ENCODE assay signal across 2 cellular contexts in the genomic region with DNA sequence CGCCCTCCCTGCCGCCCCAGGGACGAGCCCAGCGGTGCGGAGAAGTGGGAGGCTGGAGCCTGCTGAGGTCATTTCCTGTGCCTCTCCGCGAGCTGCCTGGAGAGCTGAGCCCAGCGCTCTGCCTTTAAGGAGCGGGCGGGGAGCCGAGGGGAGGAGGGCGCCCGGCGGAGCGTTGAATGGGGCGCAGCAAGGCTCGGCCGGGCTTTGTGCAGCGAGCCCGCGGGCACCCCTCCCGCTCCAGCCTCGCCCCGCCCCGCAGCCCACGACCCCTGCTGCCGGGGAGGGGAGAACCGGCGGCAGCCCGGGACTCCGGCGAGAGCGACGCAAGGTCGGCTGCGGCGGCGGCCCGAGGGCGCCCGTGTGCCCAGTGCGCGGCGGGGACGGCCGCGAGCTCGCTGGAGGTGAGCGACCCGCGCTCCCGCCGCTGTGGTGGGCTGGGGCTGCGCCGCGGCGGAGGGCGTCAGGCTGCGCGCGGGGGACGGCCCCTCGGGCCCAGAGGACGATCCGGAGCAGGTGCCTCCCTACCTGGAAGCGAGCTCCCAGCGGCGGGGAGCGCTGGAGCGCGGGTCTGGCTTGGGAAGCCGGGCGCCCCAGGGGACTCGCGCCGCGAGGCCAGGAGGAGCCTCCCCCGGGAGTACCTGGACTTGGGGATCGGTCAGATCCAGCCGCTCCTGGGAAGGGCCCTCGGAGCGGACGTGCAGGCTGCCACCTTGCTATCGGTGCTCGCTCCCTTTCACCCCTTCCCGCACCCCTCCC.
TF ChIP-seq lines count a peak whose summit lies in the region.

A gene (plus strand): TSS at position 293 of the 756 bp plus-strand sequence. CDS start 8,578 bp downstream, outside the sequence.

TF ChIP-seq in GM23338, 12 proteins besides CTCF, POLR2A, EP300 and RAD21:
- TF ChIP-seq EZH2 (IDR thresholded peaks at IDR 0.05; ENCODE audit: low read depth, unreplicated experiment) (no peak), JUNB (IDR thresholded peaks at IDR 0.05; ENCODE audit: unreplicated experiment) (no peak), POLR2AphosphoS5 (IDR thresholded peaks at IDR 0.05; ENCODE audit: low read depth) (peak; percentile 85), ZNF331 (CRISPR knock-in tag; IDR thresholded peaks at IDR 0.05; ENCODE audit: low read depth) (no peak), NANOG (IDR thresholded peaks at IDR 0.05; ENCODE audit: borderline replicate concordance) (no peak), CREB1 (CRISPR knock-in tag; IDR thresholded peaks at IDR 0.05; ENCODE audit: low read depth) (peak; percentile 57), ZNF114 (CRISPR knock-in tag; IDR thresholded peaks at IDR 0.05) (no peak)
- TF ChIP-seq, protein P1, sequence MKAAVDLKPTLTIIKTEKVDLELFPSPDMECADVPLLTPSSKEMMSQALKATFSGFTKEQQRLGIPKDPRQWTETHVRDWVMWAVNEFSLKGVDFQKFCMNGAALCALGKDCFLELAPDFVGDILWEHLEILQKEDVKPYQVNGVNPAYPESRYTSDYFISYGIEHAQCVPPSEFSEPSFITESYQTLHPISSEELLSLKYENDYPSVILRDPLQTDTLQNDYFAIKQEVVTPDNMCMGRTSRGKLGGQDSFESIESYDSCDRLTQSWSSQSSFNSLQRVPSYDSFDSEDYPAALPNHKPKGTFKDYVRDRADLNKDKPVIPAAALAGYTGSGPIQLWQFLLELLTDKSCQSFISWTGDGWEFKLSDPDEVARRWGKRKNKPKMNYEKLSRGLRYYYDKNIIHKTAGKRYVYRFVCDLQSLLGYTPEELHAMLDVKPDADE (IDR thresholded peaks at IDR 0.05), result peak; percentile 11; the same call in 1 of the 2 replicates
TF ChIP-seq in GM23338: peak in this region for 3.

TF ChIP-seq in WTC11, 78 proteins besides CTCF, POLR2A, EP300 and RAD21 (continues in another document):
- TF ChIP-seq, protein P2, sequence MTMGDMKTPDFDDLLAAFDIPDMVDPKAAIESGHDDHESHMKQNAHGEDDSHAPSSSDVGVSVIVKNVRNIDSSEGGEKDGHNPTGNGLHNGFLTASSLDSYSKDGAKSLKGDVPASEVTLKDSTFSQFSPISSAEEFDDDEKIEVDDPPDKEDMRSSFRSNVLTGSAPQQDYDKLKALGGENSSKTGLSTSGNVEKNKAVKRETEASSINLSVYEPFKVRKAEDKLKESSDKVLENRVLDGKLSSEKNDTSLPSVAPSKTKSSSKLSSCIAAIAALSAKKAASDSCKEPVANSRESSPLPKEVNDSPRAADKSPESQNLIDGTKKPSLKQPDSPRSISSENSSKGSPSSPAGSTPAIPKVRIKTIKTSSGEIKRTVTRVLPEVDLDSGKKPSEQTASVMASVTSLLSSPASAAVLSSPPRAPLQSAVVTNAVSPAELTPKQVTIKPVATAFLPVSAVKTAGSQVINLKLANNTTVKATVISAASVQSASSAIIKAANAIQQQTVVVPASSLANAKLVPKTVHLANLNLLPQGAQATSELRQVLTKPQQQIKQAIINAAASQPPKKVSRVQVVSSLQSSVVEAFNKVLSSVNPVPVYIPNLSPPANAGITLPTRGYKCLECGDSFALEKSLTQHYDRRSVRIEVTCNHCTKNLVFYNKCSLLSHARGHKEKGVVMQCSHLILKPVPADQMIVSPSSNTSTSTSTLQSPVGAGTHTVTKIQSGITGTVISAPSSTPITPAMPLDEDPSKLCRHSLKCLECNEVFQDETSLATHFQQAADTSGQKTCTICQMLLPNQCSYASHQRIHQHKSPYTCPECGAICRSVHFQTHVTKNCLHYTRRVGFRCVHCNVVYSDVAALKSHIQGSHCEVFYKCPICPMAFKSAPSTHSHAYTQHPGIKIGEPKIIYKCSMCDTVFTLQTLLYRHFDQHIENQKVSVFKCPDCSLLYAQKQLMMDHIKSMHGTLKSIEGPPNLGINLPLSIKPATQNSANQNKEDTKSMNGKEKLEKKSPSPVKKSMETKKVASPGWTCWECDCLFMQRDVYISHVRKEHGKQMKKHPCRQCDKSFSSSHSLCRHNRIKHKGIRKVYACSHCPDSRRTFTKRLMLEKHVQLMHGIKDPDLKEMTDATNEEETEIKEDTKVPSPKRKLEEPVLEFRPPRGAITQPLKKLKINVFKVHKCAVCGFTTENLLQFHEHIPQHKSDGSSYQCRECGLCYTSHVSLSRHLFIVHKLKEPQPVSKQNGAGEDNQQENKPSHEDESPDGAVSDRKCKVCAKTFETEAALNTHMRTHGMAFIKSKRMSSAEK (CRISPR knock-in tag; IDR thresholded peaks at IDR 0.05; ENCODE audit: borderline replicate concordance), result no peak
- TF ChIP-seq CREB1 (CRISPR knock-in tag; IDR thresholded peaks at IDR 0.05), result peak; percentile 50; the same call in 1 of the 2 replicates
- TF ChIP-seq, protein P3, sequence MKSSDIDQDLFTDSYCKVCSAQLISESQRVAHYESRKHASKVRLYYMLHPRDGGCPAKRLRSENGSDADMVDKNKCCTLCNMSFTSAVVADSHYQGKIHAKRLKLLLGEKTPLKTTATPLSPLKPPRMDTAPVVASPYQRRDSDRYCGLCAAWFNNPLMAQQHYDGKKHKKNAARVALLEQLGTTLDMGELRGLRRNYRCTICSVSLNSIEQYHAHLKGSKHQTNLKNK (CRISPR knock-in tag; IDR thresholded peaks at IDR 0.05), result no peak
- no peak for TF ChIP-seq PRRX2 (CRISPR knock-in tag; IDR thresholded peaks at IDR 0.05)
- TF ChIP-seq, protein P4, sequence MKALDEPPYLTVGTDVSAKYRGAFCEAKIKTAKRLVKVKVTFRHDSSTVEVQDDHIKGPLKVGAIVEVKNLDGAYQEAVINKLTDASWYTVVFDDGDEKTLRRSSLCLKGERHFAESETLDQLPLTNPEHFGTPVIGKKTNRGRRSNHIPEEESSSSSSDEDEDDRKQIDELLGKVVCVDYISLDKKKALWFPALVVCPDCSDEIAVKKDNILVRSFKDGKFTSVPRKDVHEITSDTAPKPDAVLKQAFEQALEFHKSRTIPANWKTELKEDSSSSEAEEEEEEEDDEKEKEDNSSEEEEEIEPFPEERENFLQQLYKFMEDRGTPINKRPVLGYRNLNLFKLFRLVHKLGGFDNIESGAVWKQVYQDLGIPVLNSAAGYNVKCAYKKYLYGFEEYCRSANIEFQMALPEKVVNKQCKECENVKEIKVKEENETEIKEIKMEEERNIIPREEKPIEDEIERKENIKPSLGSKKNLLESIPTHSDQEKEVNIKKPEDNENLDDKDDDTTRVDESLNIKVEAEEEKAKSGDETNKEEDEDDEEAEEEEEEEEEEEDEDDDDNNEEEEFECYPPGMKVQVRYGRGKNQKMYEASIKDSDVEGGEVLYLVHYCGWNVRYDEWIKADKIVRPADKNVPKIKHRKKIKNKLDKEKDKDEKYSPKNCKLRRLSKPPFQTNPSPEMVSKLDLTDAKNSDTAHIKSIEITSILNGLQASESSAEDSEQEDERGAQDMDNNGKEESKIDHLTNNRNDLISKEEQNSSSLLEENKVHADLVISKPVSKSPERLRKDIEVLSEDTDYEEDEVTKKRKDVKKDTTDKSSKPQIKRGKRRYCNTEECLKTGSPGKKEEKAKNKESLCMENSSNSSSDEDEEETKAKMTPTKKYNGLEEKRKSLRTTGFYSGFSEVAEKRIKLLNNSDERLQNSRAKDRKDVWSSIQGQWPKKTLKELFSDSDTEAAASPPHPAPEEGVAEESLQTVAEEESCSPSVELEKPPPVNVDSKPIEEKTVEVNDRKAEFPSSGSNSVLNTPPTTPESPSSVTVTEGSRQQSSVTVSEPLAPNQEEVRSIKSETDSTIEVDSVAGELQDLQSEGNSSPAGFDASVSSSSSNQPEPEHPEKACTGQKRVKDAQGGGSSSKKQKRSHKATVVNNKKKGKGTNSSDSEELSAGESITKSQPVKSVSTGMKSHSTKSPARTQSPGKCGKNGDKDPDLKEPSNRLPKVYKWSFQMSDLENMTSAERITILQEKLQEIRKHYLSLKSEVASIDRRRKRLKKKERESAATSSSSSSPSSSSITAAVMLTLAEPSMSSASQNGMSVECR (CRISPR knock-in tag; IDR thresholded peaks at IDR 0.05; ENCODE audit: borderline replicate concordance), result no peak
- TF ChIP-seq SP1 (CRISPR knock-in tag; conservative IDR thresholded peaks at IDR 0.05), result peak; percentile 40; the same call in 1 of the 2 replicates
- peak; percentile 91 for TF ChIP-seq ZNF423 (CRISPR knock-in tag; IDR thresholded peaks at IDR 0.05)
- 0 out of 2 replicates have a peak, but pooled peaks have one; percentile 17 for TF ChIP-seq ELF4 (CRISPR knock-in tag; IDR thresholded peaks at IDR 0.05; ENCODE audit: low read depth)
- TF ChIP-seq, protein P5, sequence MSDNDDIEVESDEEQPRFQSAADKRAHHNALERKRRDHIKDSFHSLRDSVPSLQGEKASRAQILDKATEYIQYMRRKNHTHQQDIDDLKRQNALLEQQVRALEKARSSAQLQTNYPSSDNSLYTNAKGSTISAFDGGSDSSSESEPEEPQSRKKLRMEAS (CRISPR knock-in tag; IDR thresholded peaks at IDR 0.05), result 0 out of 2 replicates have a peak, but pooled peaks have one; percentile 12
- TF ChIP-seq, protein P6, sequence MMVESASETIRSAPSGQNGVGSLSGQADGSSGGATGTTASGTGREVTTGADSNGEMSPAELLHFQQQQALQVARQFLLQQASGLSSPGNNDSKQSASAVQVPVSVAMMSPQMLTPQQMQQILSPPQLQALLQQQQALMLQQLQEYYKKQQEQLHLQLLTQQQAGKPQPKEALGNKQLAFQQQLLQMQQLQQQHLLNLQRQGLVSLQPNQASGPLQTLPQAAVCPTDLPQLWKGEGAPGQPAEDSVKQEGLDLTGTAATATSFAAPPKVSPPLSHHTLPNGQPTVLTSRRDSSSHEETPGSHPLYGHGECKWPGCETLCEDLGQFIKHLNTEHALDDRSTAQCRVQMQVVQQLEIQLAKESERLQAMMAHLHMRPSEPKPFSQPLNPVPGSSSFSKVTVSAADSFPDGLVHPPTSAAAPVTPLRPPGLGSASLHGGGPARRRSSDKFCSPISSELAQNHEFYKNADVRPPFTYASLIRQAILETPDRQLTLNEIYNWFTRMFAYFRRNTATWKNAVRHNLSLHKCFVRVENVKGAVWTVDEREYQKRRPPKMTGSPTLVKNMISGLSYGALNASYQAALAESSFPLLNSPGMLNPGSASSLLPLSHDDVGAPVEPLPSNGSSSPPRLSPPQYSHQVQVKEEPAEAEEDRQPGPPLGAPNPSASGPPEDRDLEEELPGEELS (CRISPR knock-in tag; IDR thresholded peaks at IDR 0.05), result peak; percentile 52; the same call in 1 of the 2 replicates
- TF ChIP-seq, protein P7, sequence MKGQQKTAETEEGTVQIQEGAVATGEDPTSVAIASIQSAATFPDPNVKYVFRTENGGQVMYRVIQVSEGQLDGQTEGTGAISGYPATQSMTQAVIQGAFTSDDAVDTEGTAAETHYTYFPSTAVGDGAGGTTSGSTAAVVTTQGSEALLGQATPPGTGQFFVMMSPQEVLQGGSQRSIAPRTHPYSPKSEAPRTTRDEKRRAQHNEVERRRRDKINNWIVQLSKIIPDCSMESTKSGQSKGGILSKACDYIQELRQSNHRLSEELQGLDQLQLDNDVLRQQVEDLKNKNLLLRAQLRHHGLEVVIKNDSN (CRISPR knock-in tag; IDR thresholded peaks at IDR 0.05), result no peak
- TF ChIP-seq MYBL2 (CRISPR knock-in tag; IDR thresholded peaks at IDR 0.05), result no peak; the same call in 1 of the 2 replicates
- peak; percentile 27; the same call in 1 of the 2 replicates for TF ChIP-seq ETV6 (CRISPR knock-in tag; IDR thresholded peaks at IDR 0.05)
- TF ChIP-seq, protein P8, sequence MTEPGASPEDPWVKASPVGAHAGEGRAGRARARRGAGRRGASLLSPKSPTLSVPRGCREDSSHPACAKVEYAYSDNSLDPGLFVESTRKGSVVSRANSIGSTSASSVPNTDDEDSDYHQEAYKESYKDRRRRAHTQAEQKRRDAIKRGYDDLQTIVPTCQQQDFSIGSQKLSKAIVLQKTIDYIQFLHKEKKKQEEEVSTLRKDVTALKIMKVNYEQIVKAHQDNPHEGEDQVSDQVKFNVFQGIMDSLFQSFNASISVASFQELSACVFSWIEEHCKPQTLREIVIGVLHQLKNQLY (CRISPR knock-in tag; IDR thresholded peaks at IDR 0.05), result no peak
- no peak for TF ChIP-seq MXD4 (CRISPR knock-in tag; IDR thresholded peaks at IDR 0.05; ENCODE audit: borderline replicate concordance)
- TF ChIP-seq, protein P9, sequence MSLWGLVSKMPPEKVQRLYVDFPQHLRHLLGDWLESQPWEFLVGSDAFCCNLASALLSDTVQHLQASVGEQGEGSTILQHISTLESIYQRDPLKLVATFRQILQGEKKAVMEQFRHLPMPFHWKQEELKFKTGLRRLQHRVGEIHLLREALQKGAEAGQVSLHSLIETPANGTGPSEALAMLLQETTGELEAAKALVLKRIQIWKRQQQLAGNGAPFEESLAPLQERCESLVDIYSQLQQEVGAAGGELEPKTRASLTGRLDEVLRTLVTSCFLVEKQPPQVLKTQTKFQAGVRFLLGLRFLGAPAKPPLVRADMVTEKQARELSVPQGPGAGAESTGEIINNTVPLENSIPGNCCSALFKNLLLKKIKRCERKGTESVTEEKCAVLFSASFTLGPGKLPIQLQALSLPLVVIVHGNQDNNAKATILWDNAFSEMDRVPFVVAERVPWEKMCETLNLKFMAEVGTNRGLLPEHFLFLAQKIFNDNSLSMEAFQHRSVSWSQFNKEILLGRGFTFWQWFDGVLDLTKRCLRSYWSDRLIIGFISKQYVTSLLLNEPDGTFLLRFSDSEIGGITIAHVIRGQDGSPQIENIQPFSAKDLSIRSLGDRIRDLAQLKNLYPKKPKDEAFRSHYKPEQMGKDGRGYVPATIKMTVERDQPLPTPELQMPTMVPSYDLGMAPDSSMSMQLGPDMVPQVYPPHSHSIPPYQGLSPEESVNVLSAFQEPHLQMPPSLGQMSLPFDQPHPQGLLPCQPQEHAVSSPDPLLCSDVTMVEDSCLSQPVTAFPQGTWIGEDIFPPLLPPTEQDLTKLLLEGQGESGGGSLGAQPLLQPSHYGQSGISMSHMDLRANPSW (CRISPR knock-in tag; conservative IDR thresholded peaks at IDR 0.05; ENCODE audit: low read depth), result no peak
- TF ChIP-seq, protein P10, sequence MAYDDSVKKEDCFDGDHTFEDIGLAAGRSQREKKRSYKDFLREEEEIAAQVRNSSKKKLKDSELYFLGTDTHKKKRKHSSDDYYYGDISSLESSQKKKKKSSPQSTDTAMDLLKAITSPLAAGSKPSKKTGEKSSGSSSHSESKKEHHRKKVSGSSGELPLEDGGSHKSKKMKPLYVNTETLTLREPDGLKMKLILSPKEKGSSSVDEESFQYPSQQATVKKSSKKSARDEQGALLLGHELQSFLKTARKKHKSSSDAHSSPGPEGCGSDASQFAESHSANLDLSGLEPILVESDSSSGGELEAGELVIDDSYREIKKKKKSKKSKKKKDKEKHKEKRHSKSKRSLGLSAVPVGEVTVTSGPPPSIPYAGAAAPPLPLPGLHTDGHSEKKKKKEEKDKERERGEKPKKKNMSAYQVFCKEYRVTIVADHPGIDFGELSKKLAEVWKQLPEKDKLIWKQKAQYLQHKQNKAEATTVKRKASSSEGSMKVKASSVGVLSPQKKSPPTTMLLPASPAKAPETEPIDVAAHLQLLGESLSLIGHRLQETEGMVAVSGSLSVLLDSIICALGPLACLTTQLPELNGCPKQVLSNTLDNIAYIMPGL (CRISPR knock-in tag; IDR thresholded peaks at IDR 0.05), result peak; percentile 92
- no peak for TF ChIP-seq GTF2I (CRISPR knock-in tag; conservative IDR thresholded peaks at IDR 0.05)
- TF ChIP-seq, protein P11, sequence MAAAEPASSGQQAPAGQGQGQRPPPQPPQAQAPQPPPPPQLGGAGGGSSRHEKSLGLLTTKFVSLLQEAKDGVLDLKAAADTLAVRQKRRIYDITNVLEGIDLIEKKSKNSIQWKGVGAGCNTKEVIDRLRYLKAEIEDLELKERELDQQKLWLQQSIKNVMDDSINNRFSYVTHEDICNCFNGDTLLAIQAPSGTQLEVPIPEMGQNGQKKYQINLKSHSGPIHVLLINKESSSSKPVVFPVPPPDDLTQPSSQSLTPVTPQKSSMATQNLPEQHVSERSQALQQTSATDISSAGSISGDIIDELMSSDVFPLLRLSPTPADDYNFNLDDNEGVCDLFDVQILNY (CRISPR knock-in tag; IDR thresholded peaks at IDR 0.05), result peak; percentile 71
- peak; percentile 62; the same call in 1 of the 2 replicates for TF ChIP-seq FOXK1 (CRISPR knock-in tag; IDR thresholded peaks at IDR 0.05)
